ENCODE assay signal across 8 cellular contexts in the genomic region with DNA sequence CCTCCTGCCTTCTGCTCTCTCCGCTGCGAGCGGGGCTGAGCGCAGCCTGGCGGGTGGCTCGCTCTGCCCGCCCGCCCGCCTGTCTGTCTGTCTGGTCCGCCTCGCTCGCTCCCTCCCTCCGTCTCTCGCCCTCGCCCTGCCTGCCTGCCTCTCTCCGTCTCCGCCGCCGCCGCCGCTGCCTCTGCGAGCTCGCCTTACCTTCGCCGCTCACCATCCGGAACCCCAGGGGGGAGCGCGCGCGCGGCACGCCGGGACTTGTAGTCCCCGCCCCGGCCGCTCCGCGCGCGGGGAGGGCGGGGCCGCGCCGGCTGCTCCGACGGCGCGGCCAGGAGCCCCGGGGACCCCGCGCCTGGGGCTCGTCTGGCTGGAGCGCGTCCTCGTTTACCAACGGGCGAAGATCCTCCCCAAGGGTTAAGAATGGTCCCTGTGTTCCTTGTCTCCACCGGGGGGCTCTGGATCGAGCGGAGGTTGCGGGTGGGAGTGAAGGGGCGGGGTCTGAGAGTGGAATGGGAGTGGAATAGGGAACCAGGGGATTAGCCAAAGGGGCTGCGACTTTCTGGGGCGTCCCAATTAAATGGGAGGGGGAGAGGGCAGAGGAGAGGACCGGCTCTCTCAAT. TPM values are rescaled to one million over a fixed set of nuclear protein-coding genes. Genes with fewer than 3 reads are reported as not detected.
DNase-seq lines count a peak whose midpoint lies in the region; ATAC-seq and TF ChIP-seq lines count a peak whose summit lies in the region.

A gene with protein sequence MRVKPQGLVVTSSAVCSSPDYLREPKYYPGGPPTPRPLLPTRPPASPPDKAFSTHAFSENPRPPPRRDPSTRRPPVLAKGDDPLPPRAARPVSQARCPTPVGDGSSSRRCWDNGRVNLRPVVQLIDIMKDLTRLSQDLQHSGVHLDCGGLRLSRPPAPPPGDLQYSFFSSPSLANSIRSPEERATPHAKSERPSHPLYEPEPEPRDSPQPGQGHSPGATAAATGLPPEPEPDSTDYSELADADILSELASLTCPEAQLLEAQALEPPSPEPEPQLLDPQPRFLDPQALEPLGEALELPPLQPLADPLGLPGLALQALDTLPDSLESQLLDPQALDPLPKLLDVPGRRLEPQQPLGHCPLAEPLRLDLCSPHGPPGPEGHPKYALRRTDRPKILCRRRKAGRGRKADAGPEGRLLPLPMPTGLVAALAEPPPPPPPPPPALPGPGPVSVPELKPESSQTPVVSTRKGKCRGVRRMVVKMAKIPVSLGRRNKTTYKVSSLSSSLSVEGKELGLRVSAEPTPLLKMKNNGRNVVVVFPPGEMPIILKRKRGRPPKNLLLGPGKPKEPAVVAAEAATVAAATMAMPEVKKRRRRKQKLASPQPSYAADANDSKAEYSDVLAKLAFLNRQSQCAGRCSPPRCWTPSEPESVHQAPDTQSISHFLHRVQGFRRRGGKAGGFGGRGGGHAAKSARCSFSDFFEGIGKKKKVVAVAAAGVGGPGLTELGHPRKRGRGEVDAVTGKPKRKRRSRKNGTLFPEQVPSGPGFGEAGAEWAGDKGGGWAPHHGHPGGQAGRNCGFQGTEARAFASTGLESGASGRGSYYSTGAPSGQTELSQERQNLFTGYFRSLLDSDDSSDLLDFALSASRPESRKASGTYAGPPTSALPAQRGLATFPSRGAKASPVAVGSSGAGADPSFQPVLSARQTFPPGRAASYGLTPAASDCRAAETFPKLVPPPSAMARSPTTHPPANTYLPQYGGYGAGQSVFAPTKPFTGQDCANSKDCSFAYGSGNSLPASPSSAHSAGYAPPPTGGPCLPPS (N-terminal part only) (minus strand): TSS at position 183 of the 617 bp plus-strand sequence. CDS start 52,029 bp downstream, outside the sequence.

- TF ChIP-seq CTCF in foreskin fibroblast (IDR thresholded peaks at IDR 0.05; ENCODE audit: low read depth, low read length) (no peak), neural crest cell (conservative IDR thresholded peaks at IDR 0.05) (no peak)

- H3K27ac Mint-ChIP-seq in CD8-positive, alpha-beta memory T cell, result peak within 1 kb of the TSS; percentile 74 to 98 (median 92)
- peak within 1 kb of the TSS; percentile 73 for H3K27ac Mint-ChIP-seq in neural crest cell (ENCODE audit: unreplicated experiment)
- H3K27ac Mint-ChIP-seq in stimulated activated naive CD8-positive, alpha-beta T cell treated with anti-CD3 and anti-CD28 coated beads, Interleukin-15, Interleukin-2, amounts not matched to agents 100 ng/mL and 50 ng/mL, for 24 hours, result peak within 1 kb of the TSS; percentile 74

- peak within 1 kb of the TSS; percentile 86 to 95 (median 91) for H3K4me3 Mint-ChIP-seq in CD8-positive, alpha-beta memory T cell
- H3K4me3 Mint-ChIP-seq in neural crest cell, result peak within 1 kb of the TSS; percentile 93
- peak within 1 kb of the TSS; percentile 92 for H3K4me3 Mint-ChIP-seq in stimulated activated naive CD8-positive, alpha-beta T cell treated with anti-CD3 and anti-CD28 coated beads, Interleukin-15, Interleukin-2, amounts not matched to agents 100 ng/mL and 50 ng/mL, for 24 hours

- peak within 1 kb of the TSS; percentile 72 for H3K4me3 ChIP-seq in CD8-positive, alpha-beta memory T cell (ENCODE audit: low read length)
- H3K4me3 ChIP-seq in MG63 (peak within 1 kb of the TSS; percentile 94), SJSA1 (peak within 1 kb of the TSS; percentile 96), foreskin fibroblast (ENCODE audit: low read depth in 1 of 2, low read length in 2 of 2) (peak within 1 kb of the TSS; percentile 88 to 95)

- CTCF ChIA-PET in CD8-positive, alpha-beta memory T cell (lab: Charles Lee), result interaction anchor here (0.6 to 8.7 kb wide), 9 partner anchors 35 to 304 kb away, joined by 3 to 127 read pairs (median 6); a partner anchor contains a TSS

- peaks cover 0 to 1% (median 0%) of the 10 kb centered on the region in 3 donors for H3K36me3 Mint-ChIP-seq in CD8-positive, alpha-beta memory T cell
- H3K36me3 Mint-ChIP-seq in neural crest cell (ENCODE audit: low read depth), result no peaks in the 10 kb centered on the region
- no peaks in the 10 kb centered on the region for H3K36me3 Mint-ChIP-seq in stimulated activated naive CD8-positive, alpha-beta T cell treated with anti-CD3 and anti-CD28 coated beads, Interleukin-15, Interleukin-2, amounts not matched to agents 100 ng/mL and 50 ng/mL, for 24 hours (ENCODE audit: low read depth)

- peaks cover 52% of the 10 kb centered on the region for H3K4me1 ChIP-seq in CD8-positive, alpha-beta memory T cell (ENCODE audit: insufficient read depth, low read length)
- peaks cover 44% of the 10 kb centered on the region for H3K4me1 ChIP-seq in SJSA1 (replicated peaks)

- H3K9me3 ChIP-seq in CD8-positive, alpha-beta memory T cell (ENCODE audit: low read length), result no peaks in the 10 kb centered on the region
- H3K9me3 ChIP-seq in MG63 (no peaks in the 10 kb centered on the region), SJSA1 (replicated peaks) (0 out of 2 replicates have a peak, but pooled peaks cover 3% of the 10 kb centered on the region)

- peaks cover 36 to 56% (median 44%) of the 10 kb centered on the region in 3 donors for H3K4me1 Mint-ChIP-seq in CD8-positive, alpha-beta memory T cell
- peaks cover 29% of the 10 kb centered on the region for H3K4me1 Mint-ChIP-seq in neural crest cell
- H3K4me1 Mint-ChIP-seq in stimulated activated naive CD8-positive, alpha-beta T cell treated with anti-CD3 and anti-CD28 coated beads, Interleukin-15, Interleukin-2, amounts not matched to agents 100 ng/mL and 50 ng/mL, for 24 hours (ENCODE audit: low read depth), result peaks cover 29% of the 10 kb centered on the region

- H3K27me3 Mint-ChIP-seq in CD8-positive, alpha-beta memory T cell, result no peaks in the 10 kb centered on the region
- peaks cover 2% of the 10 kb centered on the region for H3K27me3 Mint-ChIP-seq in neural crest cell (ENCODE audit: low read depth)
- no peaks in the 10 kb centered on the region for H3K27me3 Mint-ChIP-seq in stimulated activated naive CD8-positive, alpha-beta T cell treated with anti-CD3 and anti-CD28 coated beads, Interleukin-15, Interleukin-2, amounts not matched to agents 100 ng/mL and 50 ng/mL, for 24 hours

- H3K36me3 ChIP-seq in CD8-positive, alpha-beta memory T cell (ENCODE audit: insufficient read depth, low read length), result no peaks in the 10 kb centered on the region
- H3K36me3 ChIP-seq in MG63 (no peaks in the 10 kb centered on the region), SJSA1 (peaks cover 3% of the 10 kb centered on the region; the same call in 1 of the 2 replicates)

- POLR2A ChIA-PET in CD8-positive, alpha-beta memory T cell (lab: Charles Lee), result interaction anchor here (0.6 to 1.2 kb wide), 7 partner anchors 8 to 203 kb away, joined by 3 read pairs; a partner anchor contains a TSS

- H3K27ac ChIP-seq in CD8-positive, alpha-beta memory T cell (ENCODE audit: low read depth, low read length), result peak within 1 kb of the TSS; percentile 81
- peak within 1 kb of the TSS; percentile 52 for H3K27ac ChIP-seq in SJSA1

- H3K9me3 Mint-ChIP-seq in CD8-positive, alpha-beta memory T cell, result no peaks in the 10 kb centered on the region
- no peaks in the 10 kb centered on the region for H3K9me3 Mint-ChIP-seq in neural crest cell
- H3K9me3 Mint-ChIP-seq in stimulated activated naive CD8-positive, alpha-beta T cell treated with anti-CD3 and anti-CD28 coated beads, Interleukin-15, Interleukin-2, amounts not matched to agents 100 ng/mL and 50 ng/mL, for 24 hours, result no peaks in the 10 kb centered on the region

- no peaks in the 10 kb centered on the region for H3K27me3 ChIP-seq in CD8-positive, alpha-beta memory T cell (ENCODE audit: insufficient read depth, low read length, poor library complexity, severe bottlenecking)
- H3K27me3 ChIP-seq in MG63 (no peaks in the 10 kb centered on the region), SJSA1 (replicated peaks) (no peaks in the 10 kb centered on the region)

- DNase-seq in CD8-positive, alpha-beta memory T cell, result peak; percentile 88 to 94 (median 90)
- DNase-seq in MG63 (peak; percentile 94), SJSA1 (ENCODE audit: low read depth in 1 of 2, low spot score in 2 of 2) (peak; percentile 90 to 94), activated gamma-delta T cell treated with Interleukin-2 at 50 U/mL for 16 hours (peak; percentile 90), foreskin fibroblast (peak; percentile 90 to 97), neural crest cell (ENCODE audit: low read depth, low spot score) (peak; percentile 85)

- peak; percentile 39 for ATAC-seq in GM21717 (IDR thresholded peaks at IDR 0.05; ENCODE audit: unreplicated experiment)

RNA-seq across cellular contexts. Expression of the gene that starts here (rescaled TPM):
- 10 to 100 TPM; 11.5 TPM for total RNA-seq in CD8-positive, alpha-beta memory T cell
- 1.9 TPM for polyA plus RNA-seq in CD8-positive, alpha-beta memory T cell
- total RNA-seq in MG63 (2014; rRNA removed; shearing (Covaris generic); ENCODE audit: low replicate concordance), result 10.4 and 11.5 TPM in 2 replicates
- total RNA-seq in SJSA1 (2014; rRNA removed; shearing (Covaris generic)), result 2.9 and 4.1 TPM in 2 replicates
- total RNA-seq in neural crest cell, result 50.1 and 54.8 TPM in 2 replicates

Comparison
In these comparisons a context has a peak if more than half of its experiments do, and no peak if none do; other contexts are left out.
1. Peak in every context shown above with its lines: DNase-seq, ATAC-seq, H3K4me3 ChIP-seq and H3K27ac ChIP-seq.